ENCODE assay signal across 7 cellular contexts in the genomic region with DNA sequence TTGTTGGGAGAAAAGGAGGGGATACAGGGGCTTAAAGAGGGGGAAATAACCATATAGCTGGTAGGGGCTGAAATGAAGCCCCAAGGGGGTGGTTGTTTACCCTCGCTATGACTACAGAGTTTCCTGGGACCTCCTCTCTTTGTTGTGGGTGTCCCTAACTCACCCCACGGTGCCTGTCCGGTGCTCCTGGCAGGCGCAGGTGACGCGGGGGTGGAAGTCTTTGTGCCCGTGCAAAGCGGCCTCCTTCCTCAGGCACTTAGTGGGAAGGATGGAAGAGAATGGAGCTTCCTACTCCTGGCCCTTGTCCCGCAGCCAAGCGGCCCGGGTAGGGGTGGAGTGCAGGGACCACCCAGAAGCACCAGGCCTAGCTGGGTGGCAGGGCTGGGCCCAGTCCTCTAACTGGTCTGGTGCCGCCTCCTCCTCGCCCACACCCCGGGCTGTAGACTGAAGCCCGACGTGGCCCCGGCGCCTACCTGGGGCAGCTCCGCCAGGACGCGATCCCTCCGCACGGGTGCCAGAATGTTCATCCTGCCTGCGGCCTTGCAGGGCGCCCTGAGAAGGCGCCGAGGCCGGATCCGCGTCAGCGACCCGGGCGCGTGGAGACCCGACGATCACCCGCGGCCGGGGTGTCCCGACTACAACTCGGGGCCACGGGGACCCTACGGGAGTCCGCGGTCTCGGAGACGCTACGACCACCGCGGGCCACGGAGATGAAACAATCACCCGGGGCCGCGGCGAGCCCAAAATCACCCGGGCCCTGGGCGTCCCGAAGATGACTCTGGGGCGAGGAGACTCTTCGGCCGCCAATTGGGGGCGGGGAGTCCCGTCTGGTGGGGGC. TPM values are rescaled to one million over a fixed set of nuclear protein-coding genes. Genes with fewer than 3 reads are reported as not detected.
DNase-seq lines count a peak whose midpoint lies in the region; ATAC-seq and TF ChIP-seq lines count a peak whose summit lies in the region.
"Had no signal": no experiment of that assay in that cellular context is flagged by ENCODE, and none has a peak within 500 bp of the region (broad histone marks: within the 10 kb centered on the region; RNA-seq: fewer than 3 reads in every experiment).

No MANE protein-coding gene starts in this region.

- DNase-seq in psoas muscle = peak; percentile 46 to 64
- no peak for DNase-seq in activated CD8-positive, alpha-beta memory T cell treated with anti-CD3 and anti-CD28 coated beads, Interleukin-2, amount 50 U/mL, for 4 hours
- DNase-seq: SHP77 treated with DMSO at 0.1 percent for 48 hours had no signal

- H3K36me3 ChIP-seq in HUES64 (ENCODE audit: insufficient read depth, low read length) = peaks cover 47% of the 10 kb centered on the region
- peaks cover 0 to 12% of the 10 kb centered on the region in 2 donors for H3K36me3 ChIP-seq in duodenal mucosa (ENCODE audit: control insufficient read depth in 1 of 2, insufficient read depth in 2 of 2, low read length in 2 of 2)
- H3K36me3 ChIP-seq in psoas muscle (ENCODE audit: insufficient read depth in 1 of 2, low read depth in 1 of 2) = peaks cover 0 to 24% of the 10 kb centered on the region in 2 donors

- no peaks in the 10 kb centered on the region for H3K27me3 ChIP-seq in HUES64 (ENCODE audit: insufficient read depth, low read length)
- H3K27me3 ChIP-seq in duodenal mucosa (ENCODE audit: control insufficient read depth in 1 of 2, insufficient read depth in 2 of 2, low read length in 2 of 2) = no peaks in the 10 kb centered on the region
- H3K27me3 ChIP-seq in psoas muscle (ENCODE audit: insufficient read depth in 3 of 3, low read length in 2 of 3) = peaks cover 0 to 16% (median 0%) of the 10 kb centered on the region in 3 donors

- H3K4me1 ChIP-seq in HUES64 (ENCODE audit: insufficient read depth, low read length) (peaks cover 27% of the 10 kb centered on the region), duodenal mucosa (ENCODE audit: control insufficient read depth in 1 of 2, insufficient read depth in 2 of 2, low read length in 2 of 2) (peaks cover 25 to 41% of the 10 kb centered on the region in 2 donors), psoas muscle (peaks cover 16% of the 10 kb centered on the region)

- intact Hi-C loops in psoas muscle (cut with DNase I) = no loop called here

- H3K27ac ChIP-seq in HUES64 (ENCODE audit: low read depth, low read length) (peak overlapping the region; percentile 95), duodenal mucosa (ENCODE audit: low read depth, low read length) (peak overlapping the region; percentile 59), psoas muscle (peak overlapping the region; percentile 92)

- no peak for ATAC-seq in psoas muscle
- no peak for ATAC-seq in SK-N-SH treated with all-trans-retinoic acid at 6 μM for 48 hours
- ATAC-seq in GM21515 (IDR thresholded peaks at IDR 0.05; ENCODE audit: unreplicated experiment) = no peak

- TF ChIP-seq CTCF in psoas muscle (IDR thresholded peaks at IDR 0.05) = no peak

- WGBS in HUES64 = 1% methylated on average over 63 of the region's 63 CpGs
- 9 to 14% (median 10%) methylated on average over 62 to 63 of the region's 63 CpGs for WGBS in psoas muscle, 3 donors

- H3K4me3 ChIP-seq in HUES64 (ENCODE audit: low read length) (peak overlapping the region; percentile 94), duodenal mucosa (ENCODE audit: low read depth in 1 of 2, low read length in 2 of 2) (peak overlapping the region; percentile 43 to 57), psoas muscle (peak overlapping the region; percentile 98)

- peak overlapping the region; percentile 95 for H3K9ac ChIP-seq in HUES64 (ENCODE audit: low read depth, low read length)
- peak overlapping the region; percentile 10 to 58 for H3K9ac ChIP-seq in duodenal mucosa (ENCODE audit: low read depth in 1 of 2, low read length in 2 of 2)

- H3K9me3 ChIP-seq in HUES64 (ENCODE audit: insufficient read depth, low read depth, low read length) = no peaks in the 10 kb centered on the region
- no peaks in the 10 kb centered on the region for H3K9me3 ChIP-seq in duodenal mucosa (ENCODE audit: control insufficient read depth in 1 of 2, low read length in 2 of 2)
- H3K9me3 ChIP-seq in psoas muscle = no peaks in the 10 kb centered on the region

TF ChIP-seq in SK-N-SH treated with all-trans-retinoic acid at 6 μM for 48 hours, 23 proteins besides CTCF, POLR2A, EP300 and RAD21:
- TF ChIP-seq GLIS3 (CRISPR knock-in tag; IDR thresholded peaks at IDR 0.05) = no peak
- TF ChIP-seq, protein P1, sequence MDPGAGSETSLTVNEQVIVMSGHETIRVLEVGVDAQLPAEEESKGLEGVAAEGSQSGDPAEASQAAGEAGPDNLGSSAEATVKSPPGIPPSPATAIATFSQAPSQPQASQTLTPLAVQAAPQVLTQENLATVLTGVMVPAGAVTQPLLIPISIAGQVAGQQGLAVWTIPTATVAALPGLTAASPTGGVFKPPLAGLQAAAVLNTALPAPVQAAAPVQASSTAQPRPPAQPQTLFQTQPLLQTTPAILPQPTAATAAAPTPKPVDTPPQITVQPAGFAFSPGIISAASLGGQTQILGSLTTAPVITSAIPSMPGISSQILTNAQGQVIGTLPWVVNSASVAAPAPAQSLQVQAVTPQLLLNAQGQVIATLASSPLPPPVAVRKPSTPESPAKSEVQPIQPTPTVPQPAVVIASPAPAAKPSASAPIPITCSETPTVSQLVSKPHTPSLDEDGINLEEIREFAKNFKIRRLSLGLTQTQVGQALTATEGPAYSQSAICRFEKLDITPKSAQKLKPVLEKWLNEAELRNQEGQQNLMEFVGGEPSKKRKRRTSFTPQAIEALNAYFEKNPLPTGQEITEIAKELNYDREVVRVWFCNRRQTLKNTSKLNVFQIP (CRISPR knock-in tag; IDR thresholded peaks at IDR 0.05; ENCODE audit: borderline replicate concordance, low read depth) = no peak
- TF ChIP-seq ZNF70 (CRISPR knock-in tag; IDR thresholded peaks at IDR 0.05) = no peak
- no peak for TF ChIP-seq OSR1 (CRISPR knock-in tag; IDR thresholded peaks at IDR 0.05)

RNA-seq across cellular contexts. Expression of a gene that starts 0.7 kb away (rescaled TPM):
- polyA plus RNA-seq in HUES64 (2013, experiment 1 of 2) = 182 TPM
- polyA plus RNA-seq in HUES64 (2013, experiment 2 of 2) = 154 TPM
- total RNA-seq in psoas muscle = 10 to 100 TPM in 1 of 4 donors, 1 to 10 TPM in 3; 7.8 to 12.2 (median 9.1) TPM
- 10 to 100 TPM in 2 of 3 donors, 1 to 10 TPM in 1; 9.1 to 21.0 (median 10.6) TPM for polyA plus RNA-seq in psoas muscle

RNA-seq across cellular contexts. Expression of a gene that starts 2.8 kb away (rescaled TPM):
- 2,115 TPM for polyA plus RNA-seq in HUES64 (2013, experiment 1 of 2)
- polyA plus RNA-seq in HUES64 (2013, experiment 2 of 2) = 2,394 TPM
- total RNA-seq in psoas muscle = 1,000 to 10,000 TPM in 2 of 4 donors, 100 to 1,000 TPM in 2; 978 to 1,214 (median 1,068) TPM
- 1,000 to 10,000 TPM in 2 of 3 donors, 100 to 1,000 TPM in 1; 883 to 1,789 (median 1,153) TPM for polyA plus RNA-seq in psoas muscle

RNA-seq across cellular contexts. Expression of a gene that starts 5.3 kb away (rescaled TPM):
- polyA plus RNA-seq in HUES64 (2013, experiment 1 of 2) = 8.7 TPM
- polyA plus RNA-seq in HUES64 (2013, experiment 2 of 2) = 9.2 TPM
- total RNA-seq in psoas muscle = 1 to 10 TPM in 1 of 4 donors, under 1 TPM in 3; 0.21 to 1.1 (median 0.32) TPM
- under 1 TPM; 0.32 to 0.51 (median 0.36) TPM for polyA plus RNA-seq in psoas muscle

RNA-seq across cellular contexts. Expression of a gene that starts 9.1 kb away (rescaled TPM):
- 32.9 TPM for polyA plus RNA-seq in HUES64 (2013, experiment 1 of 2)
- 35.6 TPM for polyA plus RNA-seq in HUES64 (2013, experiment 2 of 2)
- 1 to 10 TPM in 1 of 4 donors, under 1 TPM in 2, not detected in 1; 0.77 to 1.9 (median 0.88) TPM for total RNA-seq in psoas muscle
- polyA plus RNA-seq in psoas muscle = 1 to 10 TPM in 2 of 3 donors, under 1 TPM in 1; 0.68 to 2.4 (median 1.3) TPM

RNA-seq across cellular contexts. Expression of a gene that starts 11.6 kb away (rescaled TPM):
- polyA plus RNA-seq in HUES64 (2013, experiment 1 of 2) = 10.3 TPM
- 8.4 TPM for polyA plus RNA-seq in HUES64 (2013, experiment 2 of 2)
- total RNA-seq in psoas muscle = 1 to 10 TPM in 2 of 4 donors, under 1 TPM in 2; 0.60 to 1.5 (median 0.92) TPM
- 1 to 10 TPM in 1 of 3 donors, under 1 TPM in 2; 0.21 to 1.1 (median 0.80) TPM for polyA plus RNA-seq in psoas muscle
